In the genomic region with DNA sequence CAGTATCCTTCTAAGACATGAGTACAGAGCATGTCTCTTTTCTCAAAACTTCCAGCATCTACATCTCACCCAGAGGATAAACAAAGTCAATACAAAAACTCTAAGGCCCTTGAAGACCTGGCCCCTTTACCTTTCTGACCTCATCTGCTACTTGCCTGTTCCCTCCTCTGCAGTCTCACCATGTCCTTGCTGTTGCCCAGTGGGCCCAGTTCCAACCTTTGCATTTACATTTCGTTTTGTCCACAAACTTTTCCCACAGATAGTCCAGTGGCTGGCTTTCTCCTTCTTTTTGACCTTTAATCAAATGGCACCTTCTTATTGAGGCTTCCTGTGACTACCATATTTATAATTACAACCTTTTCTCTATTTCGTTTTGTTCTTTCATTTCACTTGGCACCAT, we compare ENCODE assay signal across 10 cellular contexts. TPM values are rescaled to one million over a fixed set of nuclear protein-coding genes. Genes with fewer than 3 reads are reported as not detected.
A peak's percentile ranks its signal among the peaks of the same experiment; 100 is the strongest.
DNase-seq lines count a peak whose midpoint lies in the region; ATAC-seq, FAIRE-seq and TF ChIP-seq lines count a peak whose summit lies in the region.
"Had no signal": no experiment of that assay in that cellular context is flagged by ENCODE, and none has a peak within 500 bp of the region (broad histone marks: within the 10 kb centered on the region; RNA-seq: fewer than 3 reads in every experiment).

No MANE protein-coding gene starts in this region.

- no peak for FAIRE-seq in kidney (lab: Jason Lieb, UNC)

- no peak for DNase-seq in left ventricle myocardium inferior
- no peak for DNase-seq in Right ventricle myocardium superior
- DNase-seq in activated CD8-positive, alpha-beta T cell treated with anti-CD3 and anti-CD28 coated beads for 36 hours: no peak
- no peak for DNase-seq in kidney
- no peak for DNase-seq in NCI-H2227 (lab: John Stamatoyannopoulos, UW; ENCODE audit: unreplicated experiment)
- no peak for DNase-seq in stimulated activated CD4-positive, alpha-beta T cell treated with anti-CD3 and anti-CD28 coated beads, Interleukin-12 subunit alpha, Interleukin-12 subunit beta, amount 100 ng/mL, for 4 hours
- no peak for DNase-seq in left ventricle myocardium superior
- DNase-seq: amygdala, retina had no signal

- peak overlapping the region; percentile 75 for H3K4me3 ChIP-seq in left ventricle myocardium inferior
- H3K4me3 ChIP-seq in kidney (ENCODE audit: low read length in 2 of 2): peak overlapping the region; percentile 53 to 95

- no peaks in the 10 kb centered on the region for H3K27me3 ChIP-seq in left ventricle myocardium inferior (ENCODE audit: low read depth)

- H3K36me3 ChIP-seq in left ventricle myocardium inferior (no peaks in the 10 kb centered on the region), kidney (ENCODE audit: control insufficient read depth in 1 of 2, insufficient read depth in 2 of 2, low read length in 2 of 2) (no peaks in the 10 kb centered on the region)

- peak overlapping the region; percentile 93 for H3K4me3 Mint-ChIP-seq in activated CD8-positive, alpha-beta T cell treated with anti-CD3 and anti-CD28 coated beads for 36 hours

- intact Hi-C loops in left ventricle myocardium inferior (cut with micrococcal nuclease) (no loop called here), Right ventricle myocardium superior (cut with DNase I) (no loop called here), kidney (cut with DNase I) (no loop called here), left ventricle myocardium superior (cut with micrococcal nuclease) (no loop called here)
- intact Hi-C loops in activated CD8-positive, alpha-beta T cell treated with anti-CD3 and anti-CD28 coated beads for 36 hours (cut with micrococcal nuclease): no loop called here

- H3K27me3 Mint-ChIP-seq in activated CD8-positive, alpha-beta T cell treated with anti-CD3 and anti-CD28 coated beads for 36 hours: no peaks in the 10 kb centered on the region

- POLR2A ChIA-PET in activated CD8-positive, alpha-beta T cell treated with anti-CD3 and anti-CD28 coated beads for 36 hours (lab: Charles Lee): interaction anchor here (1.6 to 1.7 kb wide), 2 partner anchors 8 to 11 kb away, joined by 5 to 7 read pairs; no protein-coding TSS in a partner anchor

- peaks cover 46% of the 10 kb centered on the region for H3K36me3 Mint-ChIP-seq in activated CD8-positive, alpha-beta T cell treated with anti-CD3 and anti-CD28 coated beads for 36 hours (ENCODE audit: low read depth)

- H3K9me3 Mint-ChIP-seq in activated CD8-positive, alpha-beta T cell treated with anti-CD3 and anti-CD28 coated beads for 36 hours: no peaks in the 10 kb centered on the region

- peak overlapping the region in 1 of 2 donors; percentile 6 for H3K9ac ChIP-seq in kidney (ENCODE audit: low read length in 2 of 2)

- peaks cover 43% of the 10 kb centered on the region for H3K4me1 ChIP-seq in left ventricle myocardium inferior
- H3K4me1 ChIP-seq in kidney (ENCODE audit: control insufficient read depth in 1 of 2, insufficient read depth in 1 of 2, low read depth in 1 of 2, low read length in 2 of 2): peaks cover 14 to 15% of the 10 kb centered on the region in 2 donors

- ATAC-seq in Right ventricle myocardium superior (ENCODE audit: poor library complexity): no peak
- no peak for ATAC-seq in activated CD8-positive, alpha-beta T cell treated with anti-CD3 and anti-CD28 coated beads for 36 hours
- no peak for ATAC-seq in GM21423 (IDR thresholded peaks at IDR 0.05; ENCODE audit: unreplicated experiment)
- ATAC-seq in left ventricle myocardium superior: no peak

- no peaks in the 10 kb centered on the region for H3K9me3 ChIP-seq in left ventricle myocardium inferior (replicated peaks)
- H3K9me3 ChIP-seq in kidney (ENCODE audit: control insufficient read depth in 1 of 2, low read length in 2 of 2): no peaks in the 10 kb centered on the region

- TF ChIP-seq CTCF in left ventricle myocardium inferior (IDR thresholded peaks at IDR 0.05; ENCODE audit: borderline replicate concordance): no peak
- no peak for TF ChIP-seq CTCF in activated CD8-positive, alpha-beta T cell treated with anti-CD3 and anti-CD28 coated beads for 36 hours (IDR thresholded peaks at IDR 0.05)
- no peak for TF ChIP-seq CTCF in kidney (IDR thresholded peaks at IDR 0.05; ENCODE audit: borderline replicate concordance, extremely low read depth, insufficient read depth)

- CTCF ChIA-PET in activated CD8-positive, alpha-beta T cell treated with anti-CD3 and anti-CD28 coated beads for 36 hours (lab: Charles Lee): interaction anchor here (1.0 to 1.8 kb wide), 2 partner anchors 11 to 122 kb away, joined by 3 to 14 read pairs; no protein-coding TSS in a partner anchor

- H3K27ac Mint-ChIP-seq in activated CD8-positive, alpha-beta T cell treated with anti-CD3 and anti-CD28 coated beads for 36 hours: peak overlapping the region; percentile 98

- H3K27ac ChIP-seq in left ventricle myocardium inferior (replicated peaks) (no peak overlapping the region), kidney (ENCODE audit: low read depth in 2 of 2, low read length in 2 of 2) (no peak overlapping the region)

- peaks cover 60% of the 10 kb centered on the region for H3K4me1 Mint-ChIP-seq in activated CD8-positive, alpha-beta T cell treated with anti-CD3 and anti-CD28 coated beads for 36 hours (ENCODE audit: low read depth)

RNA-seq across cellular contexts. Expression of a gene that starts 1.6 kb away (rescaled TPM):
- total RNA-seq in left ventricle myocardium inferior (4.4 TPM), Right ventricle myocardium superior (5.3 TPM), kidney (29.7 TPM), left ventricle myocardium superior (4.3 TPM)
- 10 to 100 TPM; 24.0 TPM for total RNA-seq in activated CD8-positive, alpha-beta T cell treated with anti-CD3 and anti-CD28 coated beads for 36 hours
- polyA plus RNA-seq in kidney (ENCODE audit: insufficient read depth, low read depth, low replicate concordance): 10.1 TPM

RNA-seq across cellular contexts. Expression of a gene that starts 1.8 kb away (rescaled TPM):
- total RNA-seq in left ventricle myocardium inferior (4.3 TPM), Right ventricle myocardium superior (3.7 TPM), kidney (14.5 TPM), left ventricle myocardium superior (5.1 TPM)
- total RNA-seq in activated CD8-positive, alpha-beta T cell treated with anti-CD3 and anti-CD28 coated beads for 36 hours: 10 to 100 TPM; 16.7 to 18.7 TPM
- 1.8 TPM for polyA plus RNA-seq in kidney (ENCODE audit: insufficient read depth, low read depth, low replicate concordance)

RNA-seq across cellular contexts. Expression of a gene that starts 45.7 kb away (rescaled TPM):
- total RNA-seq in left ventricle myocardium inferior (14.3 TPM), Right ventricle myocardium superior (11.9 TPM), kidney (75.0 TPM), left ventricle myocardium superior (12.4 TPM)
- 10 to 100 TPM; 17.0 to 18.9 TPM for total RNA-seq in activated CD8-positive, alpha-beta T cell treated with anti-CD3 and anti-CD28 coated beads for 36 hours
- polyA plus RNA-seq in kidney (ENCODE audit: insufficient read depth, low read depth, low replicate concordance): 41.0 TPM
